Comparison of ENCODE assay signal across 9 cellular contexts in genomic region chr19:39941151-39941550, GRCh38. TPM values are rescaled to one million over a fixed set of nuclear protein-coding genes. Genes with fewer than 3 reads are reported as not detected.
DNase-seq lines count a peak whose midpoint lies in the region; ATAC-seq and TF ChIP-seq lines count a peak whose summit lies in the region.
"Had no signal": no experiment of that assay in that cellular context is flagged by ENCODE, and none has a peak within 500 bp of the region (broad histone marks: within the 10 kb centered on the region; RNA-seq: fewer than 3 reads in every experiment).

No MANE protein-coding gene starts in this region.

- DNase-seq in activated CD8-positive, alpha-beta memory T cell treated with anti-CD3 and anti-CD28 coated beads for 24 hours, result peak; percentile 57
- DNase-seq in activated CD8-positive, alpha-beta memory T cell treated with anti-CD3 and anti-CD28 coated beads, Interleukin-2, amount 50 U/mL, for 4 hours, result no peak
- DNase-seq in esophagus muscularis mucosa (ENCODE audit: extremely low spot score) (peak; percentile 8), stomach (peak; percentile 13), putamen (ENCODE audit: low spot score) (no peak)
- DNase-seq: nephron progenitor cell had no signal

- no peak for TF ChIP-seq POLR2A in esophagus muscularis mucosa (IDR thresholded peaks at IDR 0.05; ENCODE audit: low read depth)
- no peak for TF ChIP-seq POLR2A in stomach (IDR thresholded peaks at IDR 0.05)

- H3K27ac ChIP-seq in VCaP (peak overlapping the region; percentile 92), esophagus muscularis mucosa (replicated peaks in 1 of 4) (no peak overlapping the region), stomach (peak overlapping the region; percentile 67 to 87 (median 79))

- ATAC-seq in GM19328 (IDR thresholded peaks at IDR 0.05; ENCODE audit: unreplicated experiment), result no peak
- ATAC-seq in HG02763 (IDR thresholded peaks at IDR 0.05; ENCODE audit: unreplicated experiment), result no peak

- H3K27me3 ChIP-seq in esophagus muscularis mucosa, result peaks cover 0 to 10% (median 0%) of the 10 kb centered on the region in 4 donors
- peaks cover 0 to 17% (median 0%) of the 10 kb centered on the region in 3 donors for H3K27me3 ChIP-seq in stomach

- H3K36me3 ChIP-seq in esophagus muscularis mucosa (no peaks in the 10 kb centered on the region), stomach (no peaks in the 10 kb centered on the region)

- TF ChIP-seq EP300 in esophagus muscularis mucosa (IDR thresholded peaks at IDR 0.05), result no peak
- TF ChIP-seq EP300 in stomach (IDR thresholded peaks at IDR 0.05), result no peak

- intact Hi-C loops in esophagus muscularis mucosa (cut with DNase I) (no loop called here), stomach (cut with DNase I; ENCODE audit: low total_unique reads) (no loop called here)

- no peak overlapping the region for H3K4me3 ChIP-seq in esophagus muscularis mucosa
- no peak overlapping the region for H3K4me3 ChIP-seq in stomach

- WGBS in esophagus muscularis mucosa, result 32% methylated on average over 6 of the region's 6 CpGs
- 57 to 71% (median 62%) methylated on average over 6 of the region's 6 CpGs for WGBS in stomach, 5 donors

- no peak for TF ChIP-seq CTCF in VCaP (conservative IDR thresholded peaks at IDR 0.05)
- TF ChIP-seq CTCF in esophagus muscularis mucosa (IDR thresholded peaks at IDR 0.05), result no peak
- TF ChIP-seq CTCF in stomach (IDR thresholded peaks at IDR 0.05), result no peak

- H3K9me3 ChIP-seq in esophagus muscularis mucosa, result peaks cover 0 to 20% (median 15%) of the 10 kb centered on the region in 4 donors
- peaks cover 0 to 5% (median 2%) of the 10 kb centered on the region in 4 donors for H3K9me3 ChIP-seq in stomach

- no peaks in the 10 kb centered on the region for H3K4me1 ChIP-seq in esophagus muscularis mucosa
- peaks cover 24 to 68% (median 38%) of the 10 kb centered on the region in 4 donors for H3K4me1 ChIP-seq in stomach

RNA-seq across cellular contexts. Expression of gene FCGBP, which starts 6.7 kb away (rescaled TPM):
- total RNA-seq in esophagus muscularis mucosa (1 to 10 TPM; 2.1 to 8.1 (median 4.4) TPM), stomach (1,000 to 10,000 TPM in 1 of 5 donors, 100 to 1,000 TPM in 3, 10 to 100 TPM in 1; 90.2 to 7,510 (median 472) TPM)
- polyA plus RNA-seq in stomach, result 10 to 100 TPM in 1 of 3 donors, 1 to 10 TPM in 2; 6.5 to 11.9 (median 8.4) TPM

RNA-seq across cellular contexts. Expression of gene PSMC4, which starts 29.8 kb away (rescaled TPM):
- 10 to 100 TPM; 68.9 to 91.4 (median 89.2) TPM for total RNA-seq in esophagus muscularis mucosa
- 10 to 100 TPM in 4 of 5 donors, 1 to 10 TPM in 1; 3.8 to 79.7 (median 69.4) TPM for total RNA-seq in stomach
- polyA plus RNA-seq in stomach, result 10 to 100 TPM; 58.0 to 75.6 (median 62.3) TPM

RNA-seq across cellular contexts. Expression of gene ZNF546, which starts 55.7 kb away (rescaled TPM):
- total RNA-seq in esophagus muscularis mucosa, result 1 to 10 TPM; 3.6 to 8.5 (median 5.5) TPM
- 1 to 10 TPM in 4 of 5 donors, under 1 TPM in 1; 0.29 to 9.3 (median 3.3) TPM for total RNA-seq in stomach
- 1 to 10 TPM in 1 of 3 donors, under 1 TPM in 2; 0.68 to 1.6 (median 0.76) TPM for polyA plus RNA-seq in stomach

Comparison
In these comparisons a context has a peak if more than half of its experiments do, and no peak if none do; other contexts are left out.
1. DNase-seq: peak in activated CD8-positive, alpha-beta memory T cell treated with anti-CD3 and anti-CD28 coated beads for 24 hours (single experiment), esophagus muscularis mucosa (single experiment) and stomach (single experiment); none in activated CD8-positive, alpha-beta memory T cell treated with anti-CD3 and anti-CD28 coated beads, Interleukin-2, amount 50 U/mL, for 4 hours (single experiment) and putamen (single experiment).
2. H3K27ac ChIP-seq: peak in VCaP (single experiment) and stomach (5 of 5); none in esophagus muscularis mucosa (0 of 4).
3. RNA of gene FCGBP, which starts 6.7 kb away (total RNA-seq): 90.2 to 7,510 TPM in stomach; 2.1 to 8.1 TPM in esophagus muscularis mucosa; every median in the first group is over 4 times any median in the second.